Comparison of ENCODE assay signal across 14 cellular contexts in genomic region chr1:86779308-86780191, GRCh38.
DNase-seq lines count a peak whose midpoint lies in the region; ATAC-seq and TF ChIP-seq lines count a peak whose summit lies in the region.
"Had no signal": no experiment of that assay in that cellular context is flagged by ENCODE, and none has a peak within 500 bp of the region (broad histone marks: within the 10 kb centered on the region; RNA-seq: fewer than 3 reads in every experiment).

No MANE protein-coding gene starts in this region.

- no peaks in the 10 kb centered on the region for H3K9me3 Mint-ChIP-seq in stimulated activated naive CD8-positive, alpha-beta T cell treated with anti-CD3 and anti-CD28 coated beads, Interleukin-15, amount 100 ng/mL, for 72 hours
- H3K9me3 Mint-ChIP-seq: T-helper 2 cell treated with Interferon-gamma antibody and Interleukin-4, amounts not matched to agents 5 μg/mL and 100 μg/mL, for 36 hours had no signal

- H3K36me3 ChIP-seq in cardiac muscle cell (no peaks in the 10 kb centered on the region), right atrium auricular region (no peaks in the 10 kb centered on the region)
- H3K36me3 ChIP-seq: thoracic aorta had no signal

- H3K27ac ChIP-seq in cardiac muscle cell, result peak overlapping the region; percentile 49
- no peak overlapping the region for H3K27ac ChIP-seq in right atrium auricular region
- no peak overlapping the region for H3K27ac ChIP-seq in foreskin keratinocyte

- ATAC-seq in SK-N-SH treated with all-trans-retinoic acid at 6 μM for 48 hours (peak; percentile 65), foreskin keratinocyte (peak; percentile 41)
- ATAC-seq in stimulated activated naive CD8-positive, alpha-beta T cell treated with anti-CD3 and anti-CD28 coated beads, Interleukin-15, amount 100 ng/mL, for 72 hours, result no peak

- H3K4me3 Mint-ChIP-seq in stimulated activated naive CD8-positive, alpha-beta T cell treated with anti-CD3 and anti-CD28 coated beads, Interleukin-15, amount 100 ng/mL, for 72 hours, result no peak overlapping the region
- H3K4me3 Mint-ChIP-seq: activated naive CD8-positive, alpha-beta T cell treated with anti-CD3 and anti-CD28 coated beads, Interleukin-2, amount 10 ng/mL, durations not matched to agents 7 days and 5 days; T-helper 2 cell treated with Interferon-gamma antibody and Interleukin-4, amounts not matched to agents 5 μg/mL and 100 μg/mL, for 36 hours had no signal

- DNase-seq in cardiac muscle cell (ENCODE audit: low read depth in 1 of 2, low spot score in 1 of 2), result peak; percentile 63 to 78
- no peak for DNase-seq in right atrium auricular region (ENCODE audit: low spot score)
- peak; percentile 30 to 56 for DNase-seq in foreskin keratinocyte
- DNase-seq in GM20000 (ENCODE audit: low spot score), result no peak
- no peak for DNase-seq in activated CD8-positive, alpha-beta memory T cell treated with anti-CD3 and anti-CD28 coated beads for 24 hours
- DNase-seq in stimulated activated naive CD8-positive, alpha-beta T cell treated with anti-CD3 and anti-CD28 coated beads, Interleukin-15, amount 100 ng/mL, for 72 hours, result no peak
- no peak for DNase-seq in stimulated activated CD4-positive, alpha-beta T cell treated with anti-CD3 and anti-CD28 coated beads, Interleukin-4, amount 100 ng/mL, for 24 hours
- DNase-seq: activated naive CD8-positive, alpha-beta T cell treated with anti-CD3 and anti-CD28 coated beads, Interleukin-2, amount 10 ng/mL, durations not matched to agents 7 days and 5 days; effector CD8-positive, alpha-beta T cell; NCI-H1092; right cardiac atrium had no signal

- H3K27me3 Mint-ChIP-seq in stimulated activated naive CD8-positive, alpha-beta T cell treated with anti-CD3 and anti-CD28 coated beads, Interleukin-15, amount 100 ng/mL, for 72 hours, result no peaks in the 10 kb centered on the region

- TF ChIP-seq CTCF in cardiac muscle cell (IDR thresholded peaks at IDR 0.05; ENCODE audit: low read depth, low read length), result no peak
- TF ChIP-seq CTCF in right atrium auricular region (IDR thresholded peaks at IDR 0.05), result no peak
- no peak for TF ChIP-seq CTCF in foreskin keratinocyte (conservative IDR thresholded peaks at IDR 0.05)
- TF ChIP-seq CTCF in GM20000 (IDR thresholded peaks at IDR 0.05; ENCODE audit: extremely low read depth, missing control alignments), result no peak

- H3K4me1 Mint-ChIP-seq in stimulated activated naive CD8-positive, alpha-beta T cell treated with anti-CD3 and anti-CD28 coated beads, Interleukin-15, amount 100 ng/mL, for 72 hours, result peaks cover 4% of the 10 kb centered on the region

- H3K27ac Mint-ChIP-seq in stimulated activated naive CD8-positive, alpha-beta T cell treated with anti-CD3 and anti-CD28 coated beads, Interleukin-15, amount 100 ng/mL, for 72 hours, result no peak overlapping the region
- H3K27ac Mint-ChIP-seq: activated naive CD8-positive, alpha-beta T cell treated with anti-CD3 and anti-CD28 coated beads, Interleukin-2, amount 10 ng/mL, durations not matched to agents 7 days and 5 days; T-helper 2 cell treated with Interferon-gamma antibody and Interleukin-4, amounts not matched to agents 5 μg/mL and 100 μg/mL, for 36 hours had no signal

- H3K9me3 ChIP-seq in cardiac muscle cell (ENCODE audit: low read depth), result no peaks in the 10 kb centered on the region
- H3K9me3 ChIP-seq in right atrium auricular region, result no peaks in the 10 kb centered on the region
- H3K9me3 ChIP-seq: thoracic aorta had no signal

- H3K4me1 ChIP-seq in cardiac muscle cell (ENCODE audit: low read depth), result peaks cover 27% of the 10 kb centered on the region
- H3K4me1 ChIP-seq in right atrium auricular region, result peaks cover 0 to 14% of the 10 kb centered on the region in 2 donors
- H3K4me1 ChIP-seq in foreskin keratinocyte, result peaks cover 15% of the 10 kb centered on the region

- H3K27me3 ChIP-seq in cardiac muscle cell, result no peaks in the 10 kb centered on the region
- H3K27me3 ChIP-seq in right atrium auricular region, result no peaks in the 10 kb centered on the region
- H3K27me3 ChIP-seq in foreskin keratinocyte, result no peaks in the 10 kb centered on the region

- H3K4me3 ChIP-seq in cardiac muscle cell, result no peak overlapping the region
- H3K4me3 ChIP-seq in right atrium auricular region, result no peak overlapping the region
- H3K4me3 ChIP-seq: thoracic aorta had no signal

TF ChIP-seq in SK-N-SH treated with all-trans-retinoic acid at 6 μM for 48 hours, 23 proteins besides CTCF, POLR2A, EP300 and RAD21:
- TF ChIP-seq TCF4 (CRISPR knock-in tag; IDR thresholded peaks at IDR 0.05; ENCODE audit: borderline replicate concordance) (no peak), ISL1 (CRISPR knock-in tag; IDR thresholded peaks at IDR 0.05) (peak; percentile 81)
TF ChIP-seq in SK-N-SH treated with all-trans-retinoic acid at 6 μM for 48 hours: peak in this region for 1.

Comparison
In these comparisons a context has a peak if more than half of its experiments do, and no peak if none do; other contexts are left out.
1. DNase-seq: peak in cardiac muscle cell (2 of 2) and foreskin keratinocyte (2 of 2); none in right atrium auricular region (single experiment), GM20000 (single experiment), activated CD8-positive, alpha-beta memory T cell treated with anti-CD3 and anti-CD28 coated beads for 24 hours (single experiment), stimulated activated naive CD8-positive, alpha-beta T cell treated with anti-CD3 and anti-CD28 coated beads, Interleukin-15, amount 100 ng/mL, for 72 hours (0 of 2) and stimulated activated CD4-positive, alpha-beta T cell treated with anti-CD3 and anti-CD28 coated beads, Interleukin-4, amount 100 ng/mL, for 24 hours (single experiment).